In genomic region chr12:13534645-13535398, GRCh38 we compare ENCODE assay signal across 8 cellular contexts.
DNase-seq lines count a peak whose midpoint lies in the region; ATAC-seq and TF ChIP-seq lines count a peak whose summit lies in the region.

No MANE protein-coding gene starts in this region.

- H3K4me2 ChIP-seq in GM23248 (ENCODE audit: unreplicated experiment): peak overlapping the region; percentile 59

- H3K9ac ChIP-seq in GM23248: no peak overlapping the region
- peak overlapping the region; percentile 49; the same call in 1 of the 2 replicates for H3K9ac ChIP-seq in iPS-20b (ENCODE audit: low read depth, low read length)

- no peaks in the 10 kb centered on the region for H3K79me2 ChIP-seq in GM23248 (ENCODE audit: insufficient read depth)

- in situ Hi-C loops in GM23248 (cut with MboI): loop anchor here (10.0 to 25.0 kb wide), 2 partner anchors 260 to 498 kb away; partner anchors contain the start of gene FAM234B
- in situ Hi-C loops in astrocyte of the cerebellum (cut with HindIII; ENCODE audit: low sequenced_read_pairs): no loop called here

- H3K9me2 ChIP-seq in GM23248 (ENCODE audit: insufficient read depth): no peaks in the 10 kb centered on the region

- no peaks in the 10 kb centered on the region for H3F3A ChIP-seq in GM23248 (ENCODE audit: insufficient read depth)

- H3K4me1 ChIP-seq in GM23248 (ENCODE audit: insufficient read depth) (no peaks in the 10 kb centered on the region), iPS-20b (ENCODE audit: insufficient read depth, low read length) (peaks cover 13% of the 10 kb centered on the region; the same call in 1 of the 2 replicates)

- H4K20me1 ChIP-seq in GM23248 (ENCODE audit: insufficient read depth): no peaks in the 10 kb centered on the region

- H3K27ac ChIP-seq in GM23248: no peak overlapping the region
- H3K27ac ChIP-seq in iPS-20b (ENCODE audit: low read length): no peak overlapping the region

- DNase-seq in C1 segment of cervical spinal cord (lab: John Stamatoyannopoulos, UW) (peak in 12 of 14 donors; percentile 9 to 81 (median 62)), GM23248 (peak; percentile 66), NCI-H526 treated with DMSO at 0.1 percent for 48 hours (lab: John Stamatoyannopoulos, UW) (peak; percentile 23), astrocyte of the cerebellum (ENCODE audit: low read depth) (peak; percentile 28), smooth muscle cell of the brain vasculature (ENCODE audit: low read depth, low spot score) (peak; percentile 7), mesenteric fat pad (ENCODE audit: low spot score) (no peak)

- H3K36me3 ChIP-seq in GM23248 (ENCODE audit: low read depth) (no peaks in the 10 kb centered on the region), iPS-20b (ENCODE audit: insufficient read depth, low read depth, low read length) (no peaks in the 10 kb centered on the region)

- WGBS in GM23248 (ENCODE audit: low coverage in 1 of 2, low lambda C conversion rate in 2 of 2, missing lambda C conversion rate in 2 of 2), 2 experiments: 22 to 23% methylated on average over 8 of the region's 8 CpGs

- H3K27me3 ChIP-seq in GM23248 (replicated peaks; ENCODE audit: insufficient read depth) (peaks cover 50% of the 10 kb centered on the region), iPS-20b (ENCODE audit: insufficient read depth, low read length) (no peaks in the 10 kb centered on the region)

- ATAC-seq in GM21786 (IDR thresholded peaks at IDR 0.05; ENCODE audit: unreplicated experiment): no peak

- peak; percentile 99 for TF ChIP-seq CTCF in astrocyte of the cerebellum (IDR thresholded peaks at IDR 0.05; ENCODE audit: low read depth, low read length, missing control alignments)

- no peak overlapping the region; the same call in 1 of the 2 replicates for H2AFZ ChIP-seq in GM23248

- H3K4me3 ChIP-seq in GM23248 (peak overlapping the region; percentile 46), astrocyte of the cerebellum (ENCODE audit: low read depth, low read length) (peak overlapping the region; percentile 15), iPS-20b (ENCODE audit: low read length) (peak overlapping the region; percentile 47; the same call in 1 of the 2 replicates)

- no peaks in the 10 kb centered on the region for H3K9me3 ChIP-seq in GM23248 (ENCODE audit: low read depth)
- H3K9me3 ChIP-seq in iPS-20b (ENCODE audit: insufficient read depth, low read depth, low read length): no peaks in the 10 kb centered on the region
